17 cellular contexts compared by ENCODE assay signal in genomic region chr2:32647180-32647651, GRCh38. TPM values are rescaled to one million over a fixed set of nuclear protein-coding genes. Genes with fewer than 3 reads are reported as not detected.
DNase-seq lines count a peak whose midpoint lies in the region; ATAC-seq and TF ChIP-seq lines count a peak whose summit lies in the region.
"Had no signal": no experiment of that assay in that cellular context is flagged by ENCODE, and none has a peak within 500 bp of the region (broad histone marks: within the 10 kb centered on the region; RNA-seq: fewer than 3 reads in every experiment).

No MANE protein-coding gene starts in this region.

- peak; percentile 77 for DNase-seq in AG10803 (ENCODE audit: low read depth)
- DNase-seq in NB4 (ENCODE audit: low read depth): peak; percentile 12
- DNase-seq in dedifferentiated amniotic fluid mesenchymal stem cell (ENCODE audit: extremely low spot score): peak; percentile 59
- no peak for DNase-seq in left lung
- no peak for DNase-seq in activated naive CD4-positive, alpha-beta T cell treated with anti-CD3 and anti-CD28 coated beads for 36 hours
- no peak for DNase-seq in activated gamma-delta T cell (lab: John Stamatoyannopoulos, UW)
- DNase-seq in Ammon's horn (ENCODE audit: low spot score): no peak
- DNase-seq: activated CD8-positive, alpha-beta memory T cell treated with anti-CD3 and anti-CD28 coated beads, Interleukin-2, amount 50 U/mL, for 4 hours; activated naive CD8-positive, alpha-beta T cell treated with anti-CD3 and anti-CD28 coated beads for 36 hours; dorsolateral prefrontal cortex; H9; stimulated activated CD4-positive, alpha-beta T cell treated with anti-CD3 and anti-CD28 coated beads, Interleukin-4, amount 100 ng/mL, for 4 hours; stimulated activated naive B cell treated with anti-CD40 and anti-IgM and Interleukin-4, amounts not matched to agents 10 μg/mL and 1 μg/mL and 100 μg/mL, for 72 hours; WERI-Rb-1 had no signal

- intact Hi-C loops in left lung (cut with DNase I): no loop called here
- intact Hi-C loops in activated naive CD4-positive, alpha-beta T cell treated with anti-CD3 and anti-CD28 coated beads for 36 hours (cut with micrococcal nuclease): no loop called here

- no peak overlapping the region for H3K27ac Mint-ChIP-seq in activated naive CD4-positive, alpha-beta T cell treated with anti-CD3 and anti-CD28 coated beads for 36 hours
- H3K27ac Mint-ChIP-seq: activated naive CD8-positive, alpha-beta T cell treated with anti-CD3 and anti-CD28 coated beads for 36 hours; H9; stimulated activated naive B cell treated with anti-CD40 and anti-IgM and Interleukin-4, amounts not matched to agents 10 μg/mL and 1 μg/mL and 100 μg/mL, for 72 hours had no signal

- TF ChIP-seq CTCF in AG10803 (conservative IDR thresholded peaks at IDR 0.05; ENCODE audit: low read length): no peak
- no peak for TF ChIP-seq CTCF in NB4 (IDR thresholded peaks at IDR 0.05; ENCODE audit: low read depth, low read length)
- no peak for TF ChIP-seq CTCF in left lung (IDR thresholded peaks at IDR 0.05)

- H3K4me3 ChIP-seq in AG10803 (ENCODE audit: low read length) (no peak overlapping the region), NB4 (ENCODE audit: low read depth, low read length) (no peak overlapping the region), left lung (no peak overlapping the region)
- H3K4me3 ChIP-seq: dorsolateral prefrontal cortex had no signal

- H3K9me3 Mint-ChIP-seq in activated naive CD4-positive, alpha-beta T cell treated with anti-CD3 and anti-CD28 coated beads for 36 hours: no peaks in the 10 kb centered on the region
- H3K9me3 Mint-ChIP-seq: activated naive CD8-positive, alpha-beta T cell treated with anti-CD3 and anti-CD28 coated beads for 36 hours; CD14-positive monocyte; H9; stimulated activated naive B cell treated with anti-CD40 and anti-IgM and Interleukin-4, amounts not matched to agents 10 μg/mL and 1 μg/mL and 100 μg/mL, for 72 hours had no signal

- H3K4me3 Mint-ChIP-seq in activated naive CD4-positive, alpha-beta T cell treated with anti-CD3 and anti-CD28 coated beads for 36 hours: no peak overlapping the region
- H3K4me3 Mint-ChIP-seq: activated naive CD8-positive, alpha-beta T cell treated with anti-CD3 and anti-CD28 coated beads for 36 hours; CD14-positive monocyte; H9; stimulated activated naive B cell treated with anti-CD40 and anti-IgM and Interleukin-4, amounts not matched to agents 10 μg/mL and 1 μg/mL and 100 μg/mL, for 72 hours had no signal

- ATAC-seq in left lung (peak; percentile 29), GM21390 (IDR thresholded peaks at IDR 0.05; ENCODE audit: unreplicated experiment) (no peak)
- ATAC-seq: stimulated activated naive B cell treated with anti-CD40 and anti-IgM and Interleukin-4, amounts not matched to agents 10 μg/mL and 1 μg/mL and 100 μg/mL, for 72 hours had no signal

- no peaks in the 10 kb centered on the region for H3K4me1 Mint-ChIP-seq in activated naive CD4-positive, alpha-beta T cell treated with anti-CD3 and anti-CD28 coated beads for 36 hours (ENCODE audit: low read depth)
- H3K4me1 Mint-ChIP-seq: CD14-positive monocyte, H9 had no signal

- CTCF ChIA-PET in activated naive CD4-positive, alpha-beta T cell treated with anti-CD3 and anti-CD28 coated beads for 36 hours (lab: Charles Lee): no interaction called here

- no peaks in the 10 kb centered on the region for H3K4me1 ChIP-seq in left lung

- no peaks in the 10 kb centered on the region for H3K27me3 Mint-ChIP-seq in activated naive CD4-positive, alpha-beta T cell treated with anti-CD3 and anti-CD28 coated beads for 36 hours (ENCODE audit: low read depth)
- H3K27me3 Mint-ChIP-seq: activated naive CD8-positive, alpha-beta T cell treated with anti-CD3 and anti-CD28 coated beads for 36 hours; stimulated activated naive B cell treated with anti-CD40 and anti-IgM and Interleukin-4, amounts not matched to agents 10 μg/mL and 1 μg/mL and 100 μg/mL, for 72 hours had no signal

- H3K27me3 ChIP-seq in left lung: no peaks in the 10 kb centered on the region
- H3K27me3 ChIP-seq: dorsolateral prefrontal cortex had no signal

- peaks cover 24% of the 10 kb centered on the region for H3K36me3 Mint-ChIP-seq in activated naive CD4-positive, alpha-beta T cell treated with anti-CD3 and anti-CD28 coated beads for 36 hours (ENCODE audit: low read depth)

- H3K36me3 ChIP-seq in left lung: peaks cover 0 to 68% of the 10 kb centered on the region in 2 donors

- no peaks in the 10 kb centered on the region for H3K9me3 ChIP-seq in left lung

- no peak for TF ChIP-seq POLR2A in NB4 (IDR thresholded peaks at IDR 0.05; ENCODE audit: extremely low read depth, insufficient read length)

- no peak overlapping the region for H3K27ac ChIP-seq in left lung
- H3K27ac ChIP-seq: dorsolateral prefrontal cortex, HL-60, WERI-Rb-1 had no signal

RNA-seq across cellular contexts. Expression of gene TTC27, which starts 19.4 kb away (rescaled TPM):
- 10 to 100 TPM in 1 of 2 donors, 1 to 10 TPM in 1; 9.9 to 12.6 TPM for total RNA-seq in left lung
- total RNA-seq in activated naive CD4-positive, alpha-beta T cell treated with anti-CD3 and anti-CD28 coated beads for 36 hours: 10 to 100 TPM; 25.2 to 27.5 TPM

Comparison
In these comparisons a context has a peak if more than half of its experiments do, and no peak if none do; other contexts are left out.
1. DNase-seq: peak in AG10803 (single experiment), NB4 (single experiment) and dedifferentiated amniotic fluid mesenchymal stem cell (single experiment); none in left lung (0 of 2), activated naive CD4-positive, alpha-beta T cell treated with anti-CD3 and anti-CD28 coated beads for 36 hours (single experiment), activated gamma-delta T cell (single experiment) and Ammon's horn (single experiment).